In genomic region chr12:107685360-107686248, GRCh38 we compare ENCODE assay signal across 1 cellular context.
TF ChIP-seq lines count a peak whose summit lies in the region.

PWP1 (plus strand) TSS chr12:107685799; CDS start chr12:107685900, 101 bp downstream.

TF ChIP-seq in K562, 482 proteins besides CTCF, POLR2A, EP300 and RAD21 (continued from another document and continues in another):
- peak; percentile 43; the same call in 1 of the 2 replicates for TF ChIP-seq ZBTB40 (IDR thresholded peaks at IDR 0.05)
- TF ChIP-seq ZBTB40 (CRISPR knock-in tag; IDR thresholded peaks at IDR 0.05): no peak
- TF ChIP-seq HMG20B (CRISPR knock-in tag; IDR thresholded peaks at IDR 0.05): no peak
- peak in 1 of 2 experiments; percentile 40; a peak in 1 of 4 replicates for TF ChIP-seq RCOR1 (IDR thresholded peaks at IDR 0.05; ENCODE audit: borderline replicate concordance in 1 of 2, low read depth in 2 of 2, low read length in 2 of 2)
- peak; percentile 86 for TF ChIP-seq TBP (optimal IDR thresholded peaks at IDR 0.05; ENCODE audit: low read depth, low read length)
- TF ChIP-seq CREB1 (IDR thresholded peaks at IDR 0.05): peak; percentile 98
- TF ChIP-seq CREB1 (CRISPR knock-in tag; IDR thresholded peaks at IDR 0.05): peak; percentile 99
- peak; percentile 73; the same call in 1 of the 2 replicates for TF ChIP-seq ZKSCAN1 (IDR thresholded peaks at IDR 0.05; ENCODE audit: low read depth, low read length)
- TF ChIP-seq SOX6 (IDR thresholded peaks at IDR 0.05): 0 out of 2 replicates have a peak, but pooled peaks have one; percentile 8
- TF ChIP-seq ARID3B (CRISPR knock-in tag; IDR thresholded peaks at IDR 0.05; ENCODE audit: borderline replicate concordance): no peak
- TF ChIP-seq ZNF41 (CRISPR knock-in tag; conservative IDR thresholded peaks at IDR 0.05): 0 out of 2 replicates have a peak, but pooled peaks have one; percentile 33
- TF ChIP-seq MAX (CRISPR knock-in tag; IDR thresholded peaks at IDR 0.05): peak; percentile 95
- TF ChIP-seq MNT (conservative IDR thresholded peaks at IDR 0.05): peak; percentile 96 to 98
- TF ChIP-seq KAT2B (IDR thresholded peaks at IDR 0.05; ENCODE audit: low read depth, low read length): no peak
- TF ChIP-seq STAG1 (CRISPR knock-in tag; IDR thresholded peaks at IDR 0.05; ENCODE audit: borderline replicate concordance): no peak
- TF ChIP-seq NR3C1 (CRISPR knock-in tag; IDR thresholded peaks at IDR 0.05): peak; percentile 39; the same call in 1 of the 2 replicates
- TF ChIP-seq MAZ (CRISPR knock-in tag; conservative IDR thresholded peaks at IDR 0.05 in 1 of 2, IDR thresholded peaks at IDR 0.05 in 1 of 2): peak; percentile 33 to 63; a peak in 1 of 4 replicates
- TF ChIP-seq NR2C2 (CRISPR knock-in tag; IDR thresholded peaks at IDR 0.05): 0 out of 2 replicates have a peak, but pooled peaks have one; percentile 62
- TF ChIP-seq NR2C2 (tag; IDR thresholded peaks at IDR 0.05): peak; percentile 54
- TF ChIP-seq NFE2L1 (tag; IDR thresholded peaks at IDR 0.05; ENCODE audit: borderline replicate concordance, low read depth): no peak
- TF ChIP-seq ZNF121 (CRISPR knock-in tag; conservative IDR thresholded peaks at IDR 0.05): no peak
- peak; percentile 61 to 93 (median 89) for TF ChIP-seq YY1 (IDR thresholded peaks at IDR 0.05; ENCODE audit: borderline replicate concordance in 1 of 3, control insufficient read depth in 1 of 3, extremely low read depth in 1 of 3, insufficient read depth in 3 of 3, insufficient read length in 1 of 3, insufficient replicate concordance in 2 of 3, low read depth in 1 of 3, low read length in 2 of 3)
- TF ChIP-seq CREB3L1 (IDR thresholded peaks at IDR 0.05; ENCODE audit: borderline replicate concordance, low read depth): peak; percentile 65
- TF ChIP-seq FOSL1 (tag; conservative IDR thresholded peaks at IDR 0.05): 0 out of 2 replicates have a peak, but pooled peaks have one; percentile 11
- TF ChIP-seq XRCC5 (IDR thresholded peaks at IDR 0.05; ENCODE audit: low read depth, low read length): 0 out of 2 replicates have a peak, but pooled peaks have one; percentile 36
- TF ChIP-seq ARNT (IDR thresholded peaks at IDR 0.05): 0 out of 4 replicates have a peak, but pooled peaks of 1 of the 2 experiments have one; percentile 20
- TF ChIP-seq NR2C1 (IDR thresholded peaks at IDR 0.05): no peak
- TF ChIP-seq NR2C1 (tag; IDR thresholded peaks at IDR 0.05): no peak
- TF ChIP-seq SNIP1 (IDR thresholded peaks at IDR 0.05; ENCODE audit: low read depth): no peak
- TF ChIP-seq POLR2AphosphoS5 (IDR thresholded peaks at IDR 0.05; ENCODE audit: control insufficient read depth, insufficient read depth, low read depth, low read length): peak; percentile 74
- TF ChIP-seq ZNF511 (CRISPR knock-in tag; IDR thresholded peaks at IDR 0.05): peak; percentile 91
- no peak for TF ChIP-seq NCOR1 (IDR thresholded peaks at IDR 0.05)
- no peak for TF ChIP-seq ATF2 (CRISPR knock-in tag; IDR thresholded peaks at IDR 0.05)
- TF ChIP-seq SIN3B (IDR thresholded peaks at IDR 0.05; ENCODE audit: low read depth): peak; percentile 80
- peak; percentile 87 for TF ChIP-seq ATF7 (IDR thresholded peaks at IDR 0.05)
- no peak for TF ChIP-seq E4F1 (CRISPR knock-in tag; IDR thresholded peaks at IDR 0.05; ENCODE audit: borderline replicate concordance)
- TF ChIP-seq NFYB (IDR thresholded peaks at IDR 0.05; ENCODE audit: extremely low read depth, insufficient read length): no peak
- peak; percentile 95 for TF ChIP-seq ATF1 (CRISPR knock-in tag; IDR thresholded peaks at IDR 0.05)
- peak; percentile 99 for TF ChIP-seq ATF1 (tag; IDR thresholded peaks at IDR 0.05)
- TF ChIP-seq HDGF (IDR thresholded peaks at IDR 0.05): no peak
- TF ChIP-seq CTBP1 (IDR thresholded peaks at IDR 0.05; ENCODE audit: borderline replicate concordance): peak; percentile 75; the same call in 1 of the 2 replicates
- TF ChIP-seq NKRF (IDR thresholded peaks at IDR 0.05; ENCODE audit: borderline replicate concordance): peak; percentile 99
